In the genomic region with DNA sequence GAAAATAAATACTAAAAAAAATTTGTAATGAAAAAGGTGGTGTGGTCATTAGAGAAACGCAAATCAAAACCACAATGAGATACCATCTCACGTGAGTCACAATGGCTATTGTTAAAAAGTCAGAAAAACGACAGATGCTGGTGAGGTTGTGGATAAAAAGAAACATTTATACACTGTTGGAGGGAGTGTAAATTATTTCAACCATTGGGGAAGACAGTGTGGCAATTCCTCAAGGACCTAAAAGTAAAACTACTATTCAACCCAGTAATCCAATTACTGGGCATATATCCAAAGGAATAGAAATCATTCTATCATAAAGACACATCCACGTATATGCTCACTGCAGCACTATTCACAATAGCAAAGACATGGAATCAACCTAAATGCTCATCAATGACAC, we compare ENCODE assay signal across 26 cellular contexts.
"Had no signal": no experiment of that assay in that cellular context is flagged by ENCODE, and none has a peak within 500 bp of the region (broad histone marks: within the 10 kb centered on the region; RNA-seq: fewer than 3 reads in every experiment).

No MANE protein-coding gene starts in this region.

- H2AFZ ChIP-seq: hepatocyte, neural progenitor cell had no signal

- H3K27me3 ChIP-seq: cardiac muscle cell, hepatocyte, neural progenitor cell had no signal

- H3K9ac ChIP-seq: neural progenitor cell had no signal

- H3K9me3 ChIP-seq: lower lobe of right lung, thoracic aorta had no signal

- H3K4me3 ChIP-seq: cardiac muscle cell, hepatocyte, lower lobe of right lung, neural progenitor cell, smooth muscle cell, thoracic aorta had no signal

- H3K4me2 ChIP-seq: hepatocyte, neural progenitor cell, smooth muscle cell had no signal

- H3K4me1 ChIP-seq: lower lobe of right lung, neural progenitor cell had no signal

- ATAC-seq: activated CD8-positive, alpha-beta T cell treated with anti-CD3 and anti-CD28 coated beads, Interleukin-2, amount 10 ng/mL, durations not matched to agents 7 days and 5 days; activated naive CD4-positive, alpha-beta T cell treated with anti-CD3 and anti-CD28 coated beads, Interleukin-2, amount 50 U/mL, for 72 hours; activated T-helper 17 cell treated with anti-CD3 and anti-CD28 coated beads, Interleukin-2, amount 50 U/mL, for 72 hours; left lobe of liver; lower lobe of right lung; naive thymus-derived CD8-positive, alpha-beta T cell; sciatic nerve had no signal

- H3K36me3 ChIP-seq: WERI-Rb-1 had no signal

- H3K27ac ChIP-seq: cardiac muscle cell, hepatocyte, lower lobe of right lung, neural progenitor cell, thoracic aorta, WERI-Rb-1 had no signal

- DNase-seq: activated CD4-positive, alpha-beta T cell treated with anti-CD3 and anti-CD28 coated beads, Interleukin-2, amount 10 ng/mL, durations not matched to agents 7 days and 5 days; activated CD4-positive, CD25-positive, alpha-beta regulatory T cell treated with anti-CD3 and anti-CD28 coated beads, Interleukin-2, amount 50 U/mL, for 72 hours; activated CD8-positive, alpha-beta T cell treated with anti-CD3 and anti-CD28 coated beads, Interleukin-2, amount 10 ng/mL, durations not matched to agents 7 days and 5 days; activated T-cell treated with anti-CD3 and anti-CD28 coated beads, Interleukin-2, amount 50 U/mL, for 24 hours; aorta; cortex of kidney; foreskin melanocyte; glutamatergic neuron; immature natural killer cell; lower lobe of right lung; naive thymus-derived CD8-positive, alpha-beta T cell; posterior cingulate gyrus; stimulated activated CD4-positive, alpha-beta T cell treated with anti-CD3 and anti-CD28 coated beads, Interleukin-15, amount 100 ng/mL, for 24 hours; stimulated activated CD4-positive, alpha-beta T cell treated with anti-CD3 and anti-CD28 coated beads, Interleukin-2, amount 100 ng/mL, for 48 hours; stimulated activated naive CD4-positive, alpha-beta T cell treated with Interleukin-2 at 50 U/mL for 16 hours; T-helper 1 cell; WERI-Rb-1 had no signal
